15 cellular contexts compared by ENCODE assay signal in the genomic region with DNA sequence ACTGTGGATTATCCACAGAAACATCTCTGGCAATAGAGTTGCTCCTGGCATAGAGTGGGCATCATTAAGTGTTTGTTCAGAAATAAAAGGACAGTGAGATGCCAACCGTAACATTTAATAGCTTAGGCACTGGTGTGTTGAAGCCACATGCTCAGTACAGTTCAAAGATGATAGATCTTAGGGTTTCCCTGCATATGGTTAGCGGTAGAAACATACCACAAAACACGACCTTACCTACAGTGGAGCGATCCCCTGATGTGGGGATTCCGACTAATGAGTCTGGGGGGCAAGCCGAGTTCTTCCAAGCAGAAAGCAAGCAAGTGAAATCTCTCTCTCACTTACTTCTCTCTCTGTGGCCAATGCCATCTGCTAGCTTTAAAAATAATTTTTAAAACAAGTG.
A peak's percentile ranks its signal among the peaks of the same experiment; 100 is the strongest.
DNase-seq lines count a peak whose midpoint lies in the region; ATAC-seq lines count a peak whose summit lies in the region.
"Had no signal": no experiment of that assay in that cellular context is flagged by ENCODE, and none has a peak within 500 bp of the region (broad histone marks: within the 10 kb centered on the region; RNA-seq: fewer than 3 reads in every experiment).

No MANE protein-coding gene starts in this region.

- H3K9ac ChIP-seq in rectal smooth muscle tissue (ENCODE audit: low read length) = no peak overlapping the region
- H3K9ac ChIP-seq: GM23248 had no signal

- peaks cover 44% of the 10 kb centered on the region for H3K36me3 Mint-ChIP-seq in stimulated activated naive CD8-positive, alpha-beta T cell treated with anti-CD3 and anti-CD28 coated beads, Interleukin-15, Interleukin-2, amounts not matched to agents 100 ng/mL and 50 ng/mL, for 24 hours (ENCODE audit: low read depth)
- peaks cover 14% of the 10 kb centered on the region for H3K36me3 Mint-ChIP-seq in T-helper 2 cell treated with Interferon-gamma antibody and Interleukin-4, amounts not matched to agents 5 μg/mL and 100 μg/mL, for 36 hours (ENCODE audit: low read depth)
- peaks cover 14% of the 10 kb centered on the region for H3K36me3 Mint-ChIP-seq in activated CD4-positive, alpha-beta memory T cell treated with anti-CD3 and anti-CD28 coated beads for 36 hours

- H3K36me3 ChIP-seq in rectal smooth muscle tissue (ENCODE audit: control insufficient read depth, insufficient read depth, low read length) = no peaks in the 10 kb centered on the region
- H3K36me3 ChIP-seq: BE2C had no signal

- no peaks in the 10 kb centered on the region for H3K9me3 Mint-ChIP-seq in stimulated activated naive CD8-positive, alpha-beta T cell treated with anti-CD3 and anti-CD28 coated beads, Interleukin-15, Interleukin-2, amounts not matched to agents 100 ng/mL and 50 ng/mL, for 24 hours
- H3K9me3 Mint-ChIP-seq in stimulated activated naive CD8-positive, alpha-beta T cell treated with anti-CD3 and anti-CD28 coated beads, Interleukin-15, amount 100 ng/mL, for 72 hours = no peaks in the 10 kb centered on the region
- no peaks in the 10 kb centered on the region for H3K9me3 Mint-ChIP-seq in T-helper 2 cell treated with Interferon-gamma antibody and Interleukin-4, amounts not matched to agents 5 μg/mL and 100 μg/mL, for 36 hours
- no peaks in the 10 kb centered on the region for H3K9me3 Mint-ChIP-seq in activated CD4-positive, alpha-beta memory T cell treated with anti-CD3 and anti-CD28 coated beads for 36 hours
- H3K9me3 Mint-ChIP-seq: CD8-positive, alpha-beta memory T cell had no signal

- no peak overlapping the region for H3K4me3 ChIP-seq in rectal smooth muscle tissue (ENCODE audit: low read length)
- H3K4me3 ChIP-seq: GM23248 had no signal

- CTCF ChIA-PET in activated CD4-positive, alpha-beta memory T cell treated with anti-CD3 and anti-CD28 coated beads for 36 hours (lab: Charles Lee) = interaction anchor here (1.2 to 1.8 kb wide), 2 partner anchors 86 to 96 kb away, joined by 3 to 5 read pairs; no protein-coding TSS in a partner anchor

- no peaks in the 10 kb centered on the region for H3K27me3 ChIP-seq in rectal smooth muscle tissue (ENCODE audit: control insufficient read depth, insufficient read depth, low read length)
- H3K27me3 ChIP-seq: BE2C had no signal

- H3K27me3 Mint-ChIP-seq in stimulated activated naive CD8-positive, alpha-beta T cell treated with anti-CD3 and anti-CD28 coated beads, Interleukin-15, Interleukin-2, amounts not matched to agents 100 ng/mL and 50 ng/mL, for 24 hours = no peaks in the 10 kb centered on the region
- no peaks in the 10 kb centered on the region for H3K27me3 Mint-ChIP-seq in stimulated activated naive CD8-positive, alpha-beta T cell treated with anti-CD3 and anti-CD28 coated beads, Interleukin-15, amount 100 ng/mL, for 72 hours
- no peaks in the 10 kb centered on the region for H3K27me3 Mint-ChIP-seq in T-helper 2 cell treated with Interferon-gamma antibody and Interleukin-4, amounts not matched to agents 5 μg/mL and 100 μg/mL, for 36 hours (ENCODE audit: low read depth)
- no peaks in the 10 kb centered on the region for H3K27me3 Mint-ChIP-seq in activated CD4-positive, alpha-beta memory T cell treated with anti-CD3 and anti-CD28 coated beads for 36 hours

- H3K4me3 Mint-ChIP-seq in stimulated activated naive CD8-positive, alpha-beta T cell treated with anti-CD3 and anti-CD28 coated beads, Interleukin-15, Interleukin-2, amounts not matched to agents 100 ng/mL and 50 ng/mL, for 24 hours = no peak overlapping the region
- H3K4me3 Mint-ChIP-seq in stimulated activated naive CD8-positive, alpha-beta T cell treated with anti-CD3 and anti-CD28 coated beads, Interleukin-15, amount 100 ng/mL, for 72 hours = no peak overlapping the region
- no peak overlapping the region for H3K4me3 Mint-ChIP-seq in T-helper 2 cell treated with Interferon-gamma antibody and Interleukin-4, amounts not matched to agents 5 μg/mL and 100 μg/mL, for 36 hours
- no peak overlapping the region for H3K4me3 Mint-ChIP-seq in activated CD4-positive, alpha-beta memory T cell treated with anti-CD3 and anti-CD28 coated beads for 36 hours
- H3K4me3 Mint-ChIP-seq: CD8-positive, alpha-beta memory T cell had no signal

- DNase-seq in stimulated activated naive CD8-positive, alpha-beta T cell treated with anti-CD3 and anti-CD28 coated beads, Interleukin-15, amount 100 ng/mL, for 72 hours = no peak
- peak; percentile 9 for DNase-seq in NAMALWA (ENCODE audit: low spot score)
- DNase-seq in SIG-M5 (lab: John Stamatoyannopoulos, UW) = no peak
- no peak for DNase-seq in T-helper 2 cell treated with Interferon-gamma antibody and Interleukin-4, amounts not matched to agents 5 μg/mL and 100 μg/mL, for 36 hours (ENCODE audit: low spot score)
- no peak for DNase-seq in activated CD4-positive, alpha-beta memory T cell treated with anti-CD3 and anti-CD28 coated beads for 36 hours
- DNase-seq: BE2C; Caco-2; CD8-positive, alpha-beta memory T cell; DND-41; GDM1; GM23248 had no signal

- intact Hi-C loops in activated CD4-positive, alpha-beta memory T cell treated with anti-CD3 and anti-CD28 coated beads for 36 hours (cut with micrococcal nuclease) = no loop called here

- POLR2A ChIA-PET in activated CD4-positive, alpha-beta memory T cell treated with anti-CD3 and anti-CD28 coated beads for 36 hours (lab: Charles Lee) = no interaction called here

- H3K4me1 ChIP-seq in rectal smooth muscle tissue (ENCODE audit: control insufficient read depth, insufficient read depth, low read length) = no peaks in the 10 kb centered on the region
- H3K4me1 ChIP-seq: BE2C, Caco-2 had no signal

- H3K27ac Mint-ChIP-seq in stimulated activated naive CD8-positive, alpha-beta T cell treated with anti-CD3 and anti-CD28 coated beads, Interleukin-15, Interleukin-2, amounts not matched to agents 100 ng/mL and 50 ng/mL, for 24 hours = peak overlapping the region; percentile 58
- no peak overlapping the region for H3K27ac Mint-ChIP-seq in stimulated activated naive CD8-positive, alpha-beta T cell treated with anti-CD3 and anti-CD28 coated beads, Interleukin-15, amount 100 ng/mL, for 72 hours
- no peak overlapping the region for H3K27ac Mint-ChIP-seq in T-helper 2 cell treated with Interferon-gamma antibody and Interleukin-4, amounts not matched to agents 5 μg/mL and 100 μg/mL, for 36 hours
- H3K27ac Mint-ChIP-seq in activated CD4-positive, alpha-beta memory T cell treated with anti-CD3 and anti-CD28 coated beads for 36 hours = no peak overlapping the region

- peaks cover 35% of the 10 kb centered on the region for H3K4me1 Mint-ChIP-seq in stimulated activated naive CD8-positive, alpha-beta T cell treated with anti-CD3 and anti-CD28 coated beads, Interleukin-15, Interleukin-2, amounts not matched to agents 100 ng/mL and 50 ng/mL, for 24 hours (ENCODE audit: low read depth)
- H3K4me1 Mint-ChIP-seq in stimulated activated naive CD8-positive, alpha-beta T cell treated with anti-CD3 and anti-CD28 coated beads, Interleukin-15, amount 100 ng/mL, for 72 hours = no peaks in the 10 kb centered on the region
- no peaks in the 10 kb centered on the region for H3K4me1 Mint-ChIP-seq in T-helper 2 cell treated with Interferon-gamma antibody and Interleukin-4, amounts not matched to agents 5 μg/mL and 100 μg/mL, for 36 hours (ENCODE audit: low read depth)
- H3K4me1 Mint-ChIP-seq in activated CD4-positive, alpha-beta memory T cell treated with anti-CD3 and anti-CD28 coated beads for 36 hours (ENCODE audit: low read depth) = peaks cover 8% of the 10 kb centered on the region

- H3K27ac ChIP-seq in rectal smooth muscle tissue (ENCODE audit: low read depth, low read length) = peak overlapping the region; percentile 27
- H3K27ac ChIP-seq: GM23248 had no signal

- no peak for ATAC-seq in stimulated activated naive CD8-positive, alpha-beta T cell treated with anti-CD3 and anti-CD28 coated beads, Interleukin-15, amount 100 ng/mL, for 72 hours
- ATAC-seq: HCT116, HepG2 had no signal
